Comparison of ENCODE assay signal across 7 cellular contexts in genomic region chr14:44963775-44964380, GRCh38. TPM values are rescaled to one million over a fixed set of nuclear protein-coding genes. Genes with fewer than 3 reads are reported as not detected.
DNase-seq lines count a peak whose midpoint lies in the region; ATAC-seq and TF ChIP-seq lines count a peak whose summit lies in the region.

No MANE protein-coding gene starts in this region.

- no peak for TF ChIP-seq POLR2A in esophagus muscularis mucosa (IDR thresholded peaks at IDR 0.05; ENCODE audit: low read depth)

- 5% methylated on average over 7 of the region's 7 CpGs for WGBS in esophagus muscularis mucosa

- intact Hi-C loops in esophagus muscularis mucosa (cut with DNase I) = loop anchor here (2.0 to 10.0 kb wide), 5 partner anchors 52 to 281 kb away; partner anchors contain the start of genes FANCM, FKBP3 and PRPF39

- H3K27ac ChIP-seq in esophagus muscularis mucosa (replicated peaks in 1 of 4) (peak overlapping the region in 3 of 4 donors; percentile 89 to 95 (median 93)), parathyroid adenoma (no peak overlapping the region)

- no peaks in the 10 kb centered on the region for H3K36me3 ChIP-seq in esophagus muscularis mucosa
- no peaks in the 10 kb centered on the region for H3K36me3 ChIP-seq in parathyroid adenoma (ENCODE audit: control insufficient read depth, insufficient read depth, low read length)

- TF ChIP-seq EP300 in esophagus muscularis mucosa (IDR thresholded peaks at IDR 0.05) = no peak

- H3K4me3 ChIP-seq in esophagus muscularis mucosa (peak overlapping the region; percentile 83 to 95 (median 86)), parathyroid adenoma (ENCODE audit: low read depth, low read length) (peak overlapping the region; percentile 93)

- TF ChIP-seq CTCF in esophagus muscularis mucosa (IDR thresholded peaks at IDR 0.05) = no peak
- TF ChIP-seq CTCF in parathyroid adenoma (IDR thresholded peaks at IDR 0.05) = no peak

- H3K9ac ChIP-seq in parathyroid adenoma = no peak overlapping the region

- H3K4me2 ChIP-seq in parathyroid adenoma (ENCODE audit: low read length) = peak overlapping the region; percentile 83

- H3K27me3 ChIP-seq in esophagus muscularis mucosa = no peaks in the 10 kb centered on the region
- no peaks in the 10 kb centered on the region for H3K27me3 ChIP-seq in parathyroid adenoma (ENCODE audit: control insufficient read depth, insufficient read depth, low read length)

- H2AFZ ChIP-seq in parathyroid adenoma = no peak overlapping the region

- peaks cover 33% of the 10 kb centered on the region for H3K79me2 ChIP-seq in parathyroid adenoma

- DNase-seq in GM03348 (ENCODE audit: low spot score) = peak; percentile 13
- DNase-seq in NCI-H524 (lab: John Stamatoyannopoulos, UW) = peak; percentile 29 to 77
- DNase-seq in esophagus muscularis mucosa (ENCODE audit: extremely low spot score) = no peak

- H3K9me3 ChIP-seq in esophagus muscularis mucosa = no peaks in the 10 kb centered on the region
- H3K9me3 ChIP-seq in parathyroid adenoma (ENCODE audit: control insufficient read depth, low read length) = no peaks in the 10 kb centered on the region

- ATAC-seq in HG03095 (IDR thresholded peaks at IDR 0.05; ENCODE audit: unreplicated experiment) (no peak), GM21619 (IDR thresholded peaks at IDR 0.05; ENCODE audit: unreplicated experiment) (no peak), HG03378 (IDR thresholded peaks at IDR 0.05; ENCODE audit: unreplicated experiment) (no peak)

- H3K4me1 ChIP-seq in esophagus muscularis mucosa (peaks cover 42 to 82% (median 80%) of the 10 kb centered on the region in 4 donors), parathyroid adenoma (peaks cover 4% of the 10 kb centered on the region)

RNA-seq across cellular contexts. Expression of gene TOGARAM1, which starts 1.9 kb away (rescaled TPM):
- total RNA-seq in esophagus muscularis mucosa = 10 to 100 TPM; 11.8 to 17.9 (median 14.9) TPM

RNA-seq across cellular contexts. Expression of gene KLHL28, which starts 2.1 kb away (rescaled TPM):
- 10 to 100 TPM in 1 of 4 donors, 1 to 10 TPM in 3; 7.6 to 10.8 (median 8.9) TPM for total RNA-seq in esophagus muscularis mucosa
